ENCODE assay signal across 8 cellular contexts in genomic region chr14:56199095-56199975, GRCh38.
DNase-seq lines count a peak whose midpoint lies in the region; ATAC-seq and TF ChIP-seq lines count a peak whose summit lies in the region.

No MANE protein-coding gene starts in this region.

- no peak overlapping the region for H3K4me3 ChIP-seq in fibroblast of mammary gland (ENCODE audit: control insufficient read depth, low read depth, low read length)
- H3K4me3 ChIP-seq in skeletal muscle cell (ENCODE audit: low read depth, low read length): no peak overlapping the region

- TF ChIP-seq CTCF in fibroblast of mammary gland (conservative IDR thresholded peaks at IDR 0.05; ENCODE audit: control insufficient read depth, insufficient read depth, low read depth, low read length): no peak

- peak; percentile 81 for DNase-seq in CD1c-positive myeloid dendritic cell (ENCODE audit: extremely low spot score)
- peak; percentile 63 for DNase-seq in NCI-H2029 treated with DMSO at 0.1 percent for 48 hours (lab: John Stamatoyannopoulos, UW)
- peak; percentile 98 for DNase-seq in fibroblast of mammary gland (ENCODE audit: low read depth)
- DNase-seq in skeletal muscle cell (ENCODE audit: low read depth): peak; percentile 97
- DNase-seq in hypothalamus (lab: John Stamatoyannopoulos, UW): no peak
- no peak for DNase-seq in GM19238 (ENCODE audit: insufficient read length, low spot score)
- no peak for DNase-seq in central memory CD4-positive, alpha-beta T cell

- peak; percentile 50 for ATAC-seq in GM21825 (IDR thresholded peaks at IDR 0.05; ENCODE audit: unreplicated experiment)

Comparison
In these comparisons a context has a peak if more than half of its experiments do, and no peak if none do; other contexts are left out.
1. DNase-seq: peak in CD1c-positive myeloid dendritic cell (single experiment), NCI-H2029 treated with DMSO at 0.1 percent for 48 hours (single experiment), fibroblast of mammary gland (single experiment) and skeletal muscle cell (single experiment); none in hypothalamus (0 of 51), GM19238 (single experiment) and central memory CD4-positive, alpha-beta T cell (single experiment).